ENCODE assay signal across 20 cellular contexts in genomic region chr6:155245193-155245592, GRCh38. TPM values are rescaled to one million over a fixed set of nuclear protein-coding genes. Genes with fewer than 3 reads are reported as not detected.
"Had no signal": no experiment of that assay in that cellular context is flagged by ENCODE, and none has a peak within 500 bp of the region (broad histone marks: within the 10 kb centered on the region; RNA-seq: fewer than 3 reads in every experiment).

No MANE protein-coding gene starts in this region.

- H3K4me3 Mint-ChIP-seq: activated CD8-positive, alpha-beta memory T cell treated with anti-CD3 and anti-CD28 coated beads, Interleukin-2, amount 10 ng/mL, durations not matched to agents 7 days and 5 days; activated naive CD4-positive, alpha-beta T cell treated with anti-CD3 and anti-CD28 coated beads, Interleukin-2, amount 50 U/mL, for 24 hours; activated T-cell treated with anti-CD3 and anti-CD28 coated beads, Interleukin-2, amount 50 U/mL, for 24 hours; activated T-helper 1 cell treated with anti-CD3 and anti-CD28 coated beads, Interleukin-12 subunit alpha, Interleukin-12 subunit beta, Interleukin-2, Interleukin-4 antibody, amounts not matched to agents 30 ng/mL and 10 ng/mL and 1 ng/mL, durations not matched to agents 14 hours and 24 hours and 36 hours; T-helper 1 cell treated with Interleukin-12 subunit alpha and Interleukin-12 subunit beta and Interleukin-4 antibody, amounts not matched to agents 30 μg/mL and 1 μg/mL, for 36 hours had no signal

- H3K9me3 Mint-ChIP-seq: activated naive CD4-positive, alpha-beta T cell treated with anti-CD3 and anti-CD28 coated beads, Interleukin-2, amount 50 U/mL, for 24 hours; activated T-cell treated with anti-CD3 and anti-CD28 coated beads, Interleukin-2, amount 50 U/mL, for 24 hours; activated T-helper 1 cell treated with anti-CD3 and anti-CD28 coated beads, Interleukin-12 subunit alpha, Interleukin-12 subunit beta, Interleukin-2, Interleukin-4 antibody, amounts not matched to agents 30 ng/mL and 10 ng/mL and 1 ng/mL, durations not matched to agents 14 hours and 24 hours and 36 hours; T-helper 1 cell treated with Interleukin-12 subunit alpha and Interleukin-12 subunit beta and Interleukin-4 antibody, amounts not matched to agents 30 μg/mL and 1 μg/mL, for 36 hours had no signal

- H3K4me1 Mint-ChIP-seq: activated CD8-positive, alpha-beta memory T cell treated with anti-CD3 and anti-CD28 coated beads, Interleukin-2, amount 10 ng/mL, durations not matched to agents 7 days and 5 days had no signal

- H3K9me3 ChIP-seq: breast epithelium had no signal

- H3K27ac Mint-ChIP-seq: activated CD8-positive, alpha-beta memory T cell treated with anti-CD3 and anti-CD28 coated beads, Interleukin-2, amount 10 ng/mL, durations not matched to agents 7 days and 5 days; activated T-cell treated with anti-CD3 and anti-CD28 coated beads, Interleukin-2, amount 50 U/mL, for 24 hours; T-helper 1 cell treated with Interleukin-12 subunit alpha and Interleukin-12 subunit beta and Interleukin-4 antibody, amounts not matched to agents 30 μg/mL and 1 μg/mL, for 36 hours had no signal

- H3K4me3 ChIP-seq: breast epithelium had no signal

- DNase-seq: activated CD4-positive, alpha-beta T cell treated with anti-CD3 and anti-CD28 coated beads for 4 hours; activated CD8-positive, alpha-beta memory T cell treated with anti-CD3 and anti-CD28 coated beads, Interleukin-2, amount 10 ng/mL, durations not matched to agents 7 days and 5 days; activated effector memory CD4-positive, alpha-beta T cell treated with Interleukin-2 at 50 U/mL for 16 hours; activated naive CD4-positive, alpha-beta T cell; activated T-cell treated with anti-CD3 and anti-CD28 coated beads, Interleukin-2, amount 50 U/mL, for 24 hours; aorta; Kasumi-1; KBM-7; NCI-H1048; NCI-H146; NCI-H187 treated with DMSO at 0.1 percent for 48 hours; NCI-H2081 treated with DMSO at 0.1 percent for 48 hours; NCI-H446; SHP77 had no signal

- H3K27me3 Mint-ChIP-seq: activated CD8-positive, alpha-beta memory T cell treated with anti-CD3 and anti-CD28 coated beads, Interleukin-2, amount 10 ng/mL, durations not matched to agents 7 days and 5 days; activated naive CD4-positive, alpha-beta T cell treated with anti-CD3 and anti-CD28 coated beads, Interleukin-2, amount 50 U/mL, for 24 hours; activated T-cell treated with anti-CD3 and anti-CD28 coated beads, Interleukin-2, amount 50 U/mL, for 24 hours had no signal

- H3K27ac ChIP-seq: breast epithelium had no signal

- H3K27me3 ChIP-seq: breast epithelium had no signal

- ATAC-seq: activated CD4-positive, CD25-positive, alpha-beta regulatory T cell treated with anti-CD3 and anti-CD28 coated beads, Interleukin-2, amount 50 U/mL, for 24 hours; activated CD8-positive, alpha-beta memory T cell treated with anti-CD3 and anti-CD28 coated beads, Interleukin-2, amount 10 ng/mL, durations not matched to agents 7 days and 5 days had no signal

- H3K4me1 ChIP-seq: breast epithelium had no signal

- H3K36me3 ChIP-seq: breast epithelium had no signal

RNA-seq across cellular contexts. Expression of gene CLDN20, which starts 18.6 kb away (rescaled TPM):
- total RNA-seq: activated CD8-positive, alpha-beta memory T cell treated with anti-CD3 and anti-CD28 coated beads, Interleukin-2, amount 10 ng/mL, durations not matched to agents 7 days and 5 days; activated T-helper 1 cell treated with anti-CD3 and anti-CD28 coated beads, Interleukin-12 subunit alpha, Interleukin-12 subunit beta, Interleukin-2, Interleukin-4 antibody, amounts not matched to agents 30 ng/mL and 10 ng/mL and 1 ng/mL, durations not matched to agents 14 hours and 24 hours and 36 hours; aorta; breast epithelium; SK-MEL-5 had no signal
- polyA plus RNA-seq: aorta had no signal
